ENCODE assay signal across 13 cellular contexts in genomic region chr11:126747315-126747714, GRCh38.
DNase-seq lines count a peak whose midpoint lies in the region; ATAC-seq and TF ChIP-seq lines count a peak whose summit lies in the region.
"Had no signal": no experiment of that assay in that cellular context is flagged by ENCODE, and none has a peak within 500 bp of the region (broad histone marks: within the 10 kb centered on the region; RNA-seq: fewer than 3 reads in every experiment).

No MANE protein-coding gene starts in this region.

- ATAC-seq in HG03571 (IDR thresholded peaks at IDR 0.05; ENCODE audit: unreplicated experiment): no peak

- H3K4me1 ChIP-seq in BLaER1: peaks cover 25% of the 10 kb centered on the region
- no peaks in the 10 kb centered on the region for H3K4me1 ChIP-seq in HEK293 (ENCODE audit: control insufficient read depth, insufficient read depth, low read length)
- peaks cover 0 to 14% (median 6%) of the 10 kb centered on the region in 6 donors for H3K4me1 ChIP-seq in spleen
- H3K4me1 ChIP-seq: Caco-2, HAP-1 had no signal

- whole genome bisulfite sequencing in spleen, 5 donors: 86 to 89% (median 87%) methylated on average over 9 of the region's 9 CpGs

- H3K9me3 ChIP-seq in BLaER1 (peaks cover 7% of the 10 kb centered on the region; the same call in 1 of the 2 replicates), HEK293 (ENCODE audit: control insufficient read depth, insufficient read depth, low read depth, low read length) (no peaks in the 10 kb centered on the region), spleen (peaks cover 0 to 6% (median 0%) of the 10 kb centered on the region in 8 donors)
- H3K9me3 ChIP-seq: Caco-2, HAP-1 had no signal

- H4K20me1 ChIP-seq in BLaER1: no peaks in the 10 kb centered on the region

- peaks cover 47% of the 10 kb centered on the region for H3K4me1 Mint-ChIP-seq in brain
- H3K4me1 Mint-ChIP-seq: B cell had no signal

- DNase-seq in spleen: no peak
- DNase-seq in NOMO-1 treated with DMSO at 0.1 percent for 48 hours (lab: John Stamatoyannopoulos, UW; ENCODE audit: unreplicated experiment): no peak
- DNase-seq: Caco-2; CD4-positive, alpha-beta T cell; GM23248; IMR-90 had no signal

- no peak overlapping the region for H3K4me3 Mint-ChIP-seq in brain
- H3K4me3 Mint-ChIP-seq: B cell; CD4-positive, alpha-beta T cell had no signal

- H3K27ac Mint-ChIP-seq in brain: peak overlapping the region in 3 of 5 experiments; percentile 7 to 59 (median 44)
- H3K27ac Mint-ChIP-seq: B cell; CD4-positive, alpha-beta T cell had no signal

- TF ChIP-seq POLR2A in spleen (IDR thresholded peaks at IDR 0.05): no peak

- H3K27me3 ChIP-seq in BLaER1: no peaks in the 10 kb centered on the region
- H3K27me3 ChIP-seq in spleen (replicated peaks in 1 of 7): no peaks in the 10 kb centered on the region

- intact Hi-C loops in spleen (cut with DNase I; ENCODE audit: low total_unique reads): no loop called here

- H3K9ac ChIP-seq in BLaER1: 0 out of 2 replicates have a peak overlapping the region, but pooled peaks have one; percentile 59
- H3K9ac ChIP-seq: GM23248 had no signal

- H3K36me3 Mint-ChIP-seq in brain: peaks cover 18% of the 10 kb centered on the region

- peaks cover 2 to 12% (median 7%) of the 10 kb centered on the region in 5 experiments for H3K9me3 Mint-ChIP-seq in brain
- H3K9me3 Mint-ChIP-seq: CD4-positive, alpha-beta T cell had no signal

- no peaks in the 10 kb centered on the region for H3K27me3 Mint-ChIP-seq in brain

- CTCF ChIA-PET in HEK293 (lab: Yijun Ruan, JAX): interaction anchor here (0.8 kb wide), 1 partner anchor 140 kb away, joined by 5 read pairs; no protein-coding TSS in a partner anchor

- H3K27ac ChIP-seq in BLaER1: peak overlapping the region; percentile 82
- H3K27ac ChIP-seq in HEK293 (ENCODE audit: extremely low read depth, low read depth, low read length): no peak overlapping the region
- H3K27ac ChIP-seq in spleen: peak overlapping the region in 6 of 8 donors; percentile 60 to 81 (median 72)
- H3K27ac ChIP-seq: C4-2B, GM23248 had no signal

- peak overlapping the region; percentile 63 for H3K4me2 ChIP-seq in BLaER1

- TF ChIP-seq CTCF in HEK293 (tag by site-specific recombination; IDR thresholded peaks at IDR 0.05): no peak
- no peak for TF ChIP-seq CTCF in brain (conservative IDR thresholded peaks at IDR 0.05)
- TF ChIP-seq CTCF in spleen (IDR thresholded peaks at IDR 0.05 in 8 of 11, conservative IDR thresholded peaks at IDR 0.05 in 3 of 11): no peak

- POLR2A ChIA-PET in HEK293 (lab: Yijun Ruan, JAX): no interaction called here

- H3K4me3 ChIP-seq in BLaER1: no peak overlapping the region
- no peak overlapping the region for H3K4me3 ChIP-seq in HEK293 (ENCODE audit: low read depth, low read length)
- no peak overlapping the region for H3K4me3 ChIP-seq in spleen
- H3K4me3 ChIP-seq: GM23248, HAP-1 had no signal

- no peaks in the 10 kb centered on the region for H3K36me3 ChIP-seq in BLaER1
- no peaks in the 10 kb centered on the region for H3K36me3 ChIP-seq in HEK293 (ENCODE audit: control insufficient read depth in 2 of 2, insufficient read depth in 1 of 2, low read length in 2 of 2)
- H3K36me3 ChIP-seq in spleen: no peaks in the 10 kb centered on the region
- H3K36me3 ChIP-seq: HAP-1 had no signal

TF ChIP-seq in HEK293, 187 proteins besides CTCF, POLR2A, EP300 and RAD21:
- TF ChIP-seq ZNF449 (tag by site-specific recombination; IDR thresholded peaks at IDR 0.05) (no peak), ZNF624 (tag by site-specific recombination; IDR thresholded peaks at IDR 0.05) (no peak), ZNF362 (tag by site-specific recombination; IDR thresholded peaks at IDR 0.05) (no peak), ZNF488 (tag by site-specific recombination; IDR thresholded peaks at IDR 0.05) (no peak), ZFP3 (tag by site-specific recombination; IDR thresholded peaks at IDR 0.05; ENCODE audit: low read depth) (0 out of 2 replicates have a peak, but pooled peaks have one; percentile 25)
